8 cellular contexts compared by ENCODE assay signal in genomic region chr18:63237911-63238710, GRCh38.
DNase-seq lines count a peak whose midpoint lies in the region; ATAC-seq and TF ChIP-seq lines count a peak whose summit lies in the region.

No MANE protein-coding gene starts in this region.

- no peaks in the 10 kb centered on the region for H3K27me3 Mint-ChIP-seq in activated naive CD4-positive, alpha-beta T cell treated with anti-CD3 and anti-CD28 coated beads, Interleukin-2, amount 10 ng/mL, durations not matched to agents 7 days and 5 days

- peaks cover 26% of the 10 kb centered on the region for H3K4me1 ChIP-seq in SJSA1 (replicated peaks)

- H3K27ac ChIP-seq in SJSA1: peak overlapping the region; percentile 98

- H3K9me3 Mint-ChIP-seq in activated naive CD4-positive, alpha-beta T cell treated with anti-CD3 and anti-CD28 coated beads, Interleukin-2, amount 10 ng/mL, durations not matched to agents 7 days and 5 days: peaks cover 16% of the 10 kb centered on the region

- H3K27me3 ChIP-seq in SJSA1 (replicated peaks): no peaks in the 10 kb centered on the region

- DNase-seq in Caki2 (ENCODE audit: low read depth) (peak; percentile 78), SJSA1 (ENCODE audit: low read depth in 1 of 2, low spot score in 2 of 2) (peak; percentile 86 to 95), fibroblast of the conjunctiva (ENCODE audit: low read depth) (peak; percentile 77), omental fat pad (ENCODE audit: low spot score) (no peak), T-helper 9 cell (no peak), NCI-H526 (lab: John Stamatoyannopoulos, UW) (no peak)
- no peak for DNase-seq in activated naive CD4-positive, alpha-beta T cell treated with anti-CD3 and anti-CD28 coated beads, Interleukin-2, amount 10 ng/mL, durations not matched to agents 7 days and 5 days

- CTCF ChIA-PET in activated naive CD4-positive, alpha-beta T cell treated with anti-CD3 and anti-CD28 coated beads, Interleukin-2, amount 10 ng/mL, durations not matched to agents 7 days and 5 days (lab: Charles Lee): no interaction called here

- ATAC-seq in omental fat pad (ENCODE audit: low FRiP score): peak; percentile 82
- ATAC-seq in HG02938 (IDR thresholded peaks at IDR 0.05; ENCODE audit: unreplicated experiment): no peak

- no peak for TF ChIP-seq CTCF in omental fat pad (IDR thresholded peaks at IDR 0.05)

- H3K4me3 Mint-ChIP-seq in activated naive CD4-positive, alpha-beta T cell treated with anti-CD3 and anti-CD28 coated beads, Interleukin-2, amount 10 ng/mL, durations not matched to agents 7 days and 5 days: no peak overlapping the region

- peaks cover 60% of the 10 kb centered on the region for H3K4me1 Mint-ChIP-seq in activated naive CD4-positive, alpha-beta T cell treated with anti-CD3 and anti-CD28 coated beads, Interleukin-2, amount 10 ng/mL, durations not matched to agents 7 days and 5 days

- no peak overlapping the region for H3K27ac Mint-ChIP-seq in activated naive CD4-positive, alpha-beta T cell treated with anti-CD3 and anti-CD28 coated beads, Interleukin-2, amount 10 ng/mL, durations not matched to agents 7 days and 5 days

- H3K4me3 ChIP-seq in SJSA1: peak overlapping the region; percentile 10; the same call in 1 of the 2 replicates

- peaks cover 86% of the 10 kb centered on the region for H3K36me3 Mint-ChIP-seq in activated naive CD4-positive, alpha-beta T cell treated with anti-CD3 and anti-CD28 coated beads, Interleukin-2, amount 10 ng/mL, durations not matched to agents 7 days and 5 days

- H3K36me3 ChIP-seq in SJSA1: no peaks in the 10 kb centered on the region

- no peaks in the 10 kb centered on the region for H3K9me3 ChIP-seq in SJSA1 (replicated peaks)

- in situ Hi-C loops in Caki2 (cut with HindIII; ENCODE audit: low pct_unique_long_range_greater_than_20kb, low sequenced_read_pairs): no loop called here

Comparison
In these comparisons a context has a peak if more than half of its experiments do, and no peak if none do; other contexts are left out.
1. DNase-seq: peak in Caki2 (single experiment), SJSA1 (2 of 2) and fibroblast of the conjunctiva (single experiment); none in omental fat pad (single experiment), activated naive CD4-positive, alpha-beta T cell treated with anti-CD3 and anti-CD28 coated beads, Interleukin-2, amount 10 ng/mL, durations not matched to agents 7 days and 5 days (single experiment), T-helper 9 cell (single experiment) and NCI-H526 (0 of 2).